Comparison of ENCODE assay signal across 1 cellular context in the genomic region with DNA sequence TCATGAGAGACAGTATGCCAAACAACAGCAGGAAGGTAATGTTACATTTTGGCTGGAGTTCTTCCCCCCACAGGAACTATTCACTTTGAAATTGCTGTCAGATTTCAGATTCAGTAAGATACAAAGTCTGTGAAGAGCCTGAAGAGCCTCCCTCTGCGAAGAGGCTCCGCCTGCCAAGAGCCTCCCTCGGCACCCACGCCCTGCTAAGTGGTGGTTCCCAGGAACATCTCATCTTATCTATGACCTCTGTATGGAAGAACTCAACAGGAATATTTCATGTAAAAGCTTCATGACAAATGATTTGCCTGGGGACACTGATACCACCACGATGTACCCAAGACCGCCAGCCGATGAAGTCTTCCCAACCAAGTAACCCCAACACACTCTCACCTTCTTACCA.
A peak's percentile ranks its signal among the peaks of the same experiment; 100 is the strongest.
TF ChIP-seq lines count a peak whose summit lies in the region.

No MANE protein-coding gene starts in this region.

TF ChIP-seq in K562, 482 proteins besides CTCF, POLR2A, EP300 and RAD21:
- TF ChIP-seq RCOR1 (IDR thresholded peaks at IDR 0.05; ENCODE audit: borderline replicate concordance in 1 of 2, low read depth in 2 of 2, low read length in 2 of 2) (0 out of 4 replicates have a peak, but pooled peaks of 1 of the 2 experiments have one; percentile 33), RAD51 (IDR thresholded peaks at IDR 0.05; ENCODE audit: borderline replicate concordance, low read depth) (no peak), EGR1 (conservative IDR thresholded peaks at IDR 0.05) (peak; percentile 58), TEAD4 (IDR thresholded peaks at IDR 0.05; ENCODE audit: low read length) (peak; percentile 28; the same call in 1 of the 2 replicates), TEAD4 (CRISPR knock-in tag; IDR thresholded peaks at IDR 0.05; ENCODE audit: borderline replicate concordance) (no peak), CBFA2T3 (IDR thresholded peaks at IDR 0.05) (peak; percentile 48), THRAP3 (IDR thresholded peaks at IDR 0.05; ENCODE audit: borderline replicate concordance) (no peak), ARID1B (IDR thresholded peaks at IDR 0.05) (peak; percentile 44), ZFPM2 (CRISPR knock-in tag; IDR thresholded peaks at IDR 0.05) (no peak), SMC3 (conservative IDR thresholded peaks at IDR 0.05; ENCODE audit: insufficient read depth, low read depth, low read length) (no peak), BRF1 (IDR thresholded peaks at IDR 0.05; ENCODE audit: borderline replicate concordance, extremely low read depth, insufficient read length) (no peak), ZBTB7A (IDR thresholded peaks at IDR 0.05; ENCODE audit: borderline replicate concordance, control insufficient read depth, low read depth, low read length) (no peak), PHB2 (IDR thresholded peaks at IDR 0.05; ENCODE audit: low read depth) (no peak), ZNF134 (CRISPR knock-in tag; conservative IDR thresholded peaks at IDR 0.05) (0 out of 2 replicates have a peak, but pooled peaks have one; percentile 58), CBX8 (IDR thresholded peaks at IDR 0.05; ENCODE audit: borderline replicate concordance, extremely low read depth, low read depth, low read length, poor library complexity, severe bottlenecking) (no peak), ZNF830 (CRISPR knock-in tag; IDR thresholded peaks at IDR 0.05) (no peak), ZNF140 (CRISPR knock-in tag; IDR thresholded peaks at IDR 0.05) (no peak), CREB1 (IDR thresholded peaks at IDR 0.05) (no peak), CREB1 (CRISPR knock-in tag; IDR thresholded peaks at IDR 0.05) (no peak), CBX1 (IDR thresholded peaks at IDR 0.05; ENCODE audit: low read depth) (no peak), DPF2 (IDR thresholded peaks at IDR 0.05) (peak; percentile 38; the same call in 1 of the 2 replicates), POLR2H (tag; IDR thresholded peaks at IDR 0.05; ENCODE audit: low read depth) (no peak), POLR2AphosphoS5 (IDR thresholded peaks at IDR 0.05; ENCODE audit: control insufficient read depth, insufficient read depth, low read depth, low read length) (peak; percentile 15; the same call in 1 of the 2 replicates), ETS2 (tag; IDR thresholded peaks at IDR 0.05; ENCODE audit: borderline replicate concordance, poor library complexity, severe bottlenecking) (no peak), HDAC6 (IDR thresholded peaks at IDR 0.05; ENCODE audit: low read depth, low read length) (no peak), CCNT2 (IDR thresholded peaks at IDR 0.05; ENCODE audit: borderline replicate concordance, extremely low read depth, insufficient read length, low read depth, low read length) (peak; percentile 18), SMAD1 (IDR thresholded peaks at IDR 0.05; ENCODE audit: low read depth, low read length, partially characterized antibody) (no peak), CEBPB (tag; IDR thresholded peaks at IDR 0.05) (no peak), ZFP1 (CRISPR knock-in tag; IDR thresholded peaks at IDR 0.05) (no peak), CXXC5 (CRISPR knock-in tag; IDR thresholded peaks at IDR 0.05) (peak; percentile 24; the same call in 1 of the 2 replicates), MEIS2 (IDR thresholded peaks at IDR 0.05; ENCODE audit: partially characterized antibody) (peak; percentile 72)
- TF ChIP-seq, protein P1, sequence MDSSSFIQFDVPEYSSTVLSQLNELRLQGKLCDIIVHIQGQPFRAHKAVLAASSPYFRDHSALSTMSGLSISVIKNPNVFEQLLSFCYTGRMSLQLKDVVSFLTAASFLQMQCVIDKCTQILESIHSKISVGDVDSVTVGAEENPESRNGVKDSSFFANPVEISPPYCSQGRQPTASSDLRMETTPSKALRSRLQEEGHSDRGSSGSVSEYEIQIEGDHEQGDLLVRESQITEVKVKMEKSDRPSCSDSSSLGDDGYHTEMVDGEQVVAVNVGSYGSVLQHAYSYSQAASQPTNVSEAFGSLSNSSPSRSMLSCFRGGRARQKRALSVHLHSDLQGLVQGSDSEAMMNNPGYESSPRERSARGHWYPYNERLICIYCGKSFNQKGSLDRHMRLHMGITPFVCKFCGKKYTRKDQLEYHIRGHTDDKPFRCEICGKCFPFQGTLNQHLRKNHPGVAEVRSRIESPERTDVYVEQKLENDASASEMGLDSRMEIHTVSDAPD (CRISPR knock-in tag; IDR thresholded peaks at IDR 0.05): no peak
- TF ChIP-seq, protein P2, sequence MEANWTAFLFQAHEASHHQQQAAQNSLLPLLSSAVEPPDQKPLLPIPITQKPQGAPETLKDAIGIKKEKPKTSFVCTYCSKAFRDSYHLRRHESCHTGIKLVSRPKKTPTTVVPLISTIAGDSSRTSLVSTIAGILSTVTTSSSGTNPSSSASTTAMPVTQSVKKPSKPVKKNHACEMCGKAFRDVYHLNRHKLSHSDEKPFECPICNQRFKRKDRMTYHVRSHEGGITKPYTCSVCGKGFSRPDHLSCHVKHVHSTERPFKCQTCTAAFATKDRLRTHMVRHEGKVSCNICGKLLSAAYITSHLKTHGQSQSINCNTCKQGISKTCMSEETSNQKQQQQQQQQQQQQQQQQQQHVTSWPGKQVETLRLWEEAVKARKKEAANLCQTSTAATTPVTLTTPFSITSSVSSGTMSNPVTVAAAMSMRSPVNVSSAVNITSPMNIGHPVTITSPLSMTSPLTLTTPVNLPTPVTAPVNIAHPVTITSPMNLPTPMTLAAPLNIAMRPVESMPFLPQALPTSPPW (CRISPR knock-in tag; IDR thresholded peaks at IDR 0.05): 0 out of 2 replicates have a peak, but pooled peaks have one; percentile 15
- TF ChIP-seq, protein P3, sequence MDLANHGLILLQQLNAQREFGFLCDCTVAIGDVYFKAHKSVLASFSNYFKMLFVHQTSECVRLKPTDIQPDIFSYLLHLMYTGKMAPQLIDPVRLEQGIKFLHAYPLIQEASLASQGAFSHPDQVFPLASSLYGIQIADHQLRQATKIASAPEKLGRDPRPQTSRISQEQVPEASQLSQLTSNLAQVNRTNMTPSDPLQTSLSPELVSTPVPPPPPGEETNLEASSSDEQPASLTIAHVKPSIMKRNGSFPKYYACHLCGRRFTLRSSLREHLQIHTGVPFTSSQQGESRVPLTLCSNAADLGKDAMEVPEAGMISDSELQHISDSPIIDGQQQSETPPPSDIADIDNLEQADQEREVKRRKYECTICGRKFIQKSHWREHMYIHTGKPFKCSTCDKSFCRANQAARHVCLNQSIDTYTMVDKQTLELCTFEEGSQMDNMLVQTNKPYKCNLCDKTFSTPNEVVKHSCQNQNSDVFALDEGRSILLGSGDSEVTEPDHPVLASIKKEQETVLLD (IDR thresholded peaks at IDR 0.05): no peak
- TF ChIP-seq, protein P4, sequence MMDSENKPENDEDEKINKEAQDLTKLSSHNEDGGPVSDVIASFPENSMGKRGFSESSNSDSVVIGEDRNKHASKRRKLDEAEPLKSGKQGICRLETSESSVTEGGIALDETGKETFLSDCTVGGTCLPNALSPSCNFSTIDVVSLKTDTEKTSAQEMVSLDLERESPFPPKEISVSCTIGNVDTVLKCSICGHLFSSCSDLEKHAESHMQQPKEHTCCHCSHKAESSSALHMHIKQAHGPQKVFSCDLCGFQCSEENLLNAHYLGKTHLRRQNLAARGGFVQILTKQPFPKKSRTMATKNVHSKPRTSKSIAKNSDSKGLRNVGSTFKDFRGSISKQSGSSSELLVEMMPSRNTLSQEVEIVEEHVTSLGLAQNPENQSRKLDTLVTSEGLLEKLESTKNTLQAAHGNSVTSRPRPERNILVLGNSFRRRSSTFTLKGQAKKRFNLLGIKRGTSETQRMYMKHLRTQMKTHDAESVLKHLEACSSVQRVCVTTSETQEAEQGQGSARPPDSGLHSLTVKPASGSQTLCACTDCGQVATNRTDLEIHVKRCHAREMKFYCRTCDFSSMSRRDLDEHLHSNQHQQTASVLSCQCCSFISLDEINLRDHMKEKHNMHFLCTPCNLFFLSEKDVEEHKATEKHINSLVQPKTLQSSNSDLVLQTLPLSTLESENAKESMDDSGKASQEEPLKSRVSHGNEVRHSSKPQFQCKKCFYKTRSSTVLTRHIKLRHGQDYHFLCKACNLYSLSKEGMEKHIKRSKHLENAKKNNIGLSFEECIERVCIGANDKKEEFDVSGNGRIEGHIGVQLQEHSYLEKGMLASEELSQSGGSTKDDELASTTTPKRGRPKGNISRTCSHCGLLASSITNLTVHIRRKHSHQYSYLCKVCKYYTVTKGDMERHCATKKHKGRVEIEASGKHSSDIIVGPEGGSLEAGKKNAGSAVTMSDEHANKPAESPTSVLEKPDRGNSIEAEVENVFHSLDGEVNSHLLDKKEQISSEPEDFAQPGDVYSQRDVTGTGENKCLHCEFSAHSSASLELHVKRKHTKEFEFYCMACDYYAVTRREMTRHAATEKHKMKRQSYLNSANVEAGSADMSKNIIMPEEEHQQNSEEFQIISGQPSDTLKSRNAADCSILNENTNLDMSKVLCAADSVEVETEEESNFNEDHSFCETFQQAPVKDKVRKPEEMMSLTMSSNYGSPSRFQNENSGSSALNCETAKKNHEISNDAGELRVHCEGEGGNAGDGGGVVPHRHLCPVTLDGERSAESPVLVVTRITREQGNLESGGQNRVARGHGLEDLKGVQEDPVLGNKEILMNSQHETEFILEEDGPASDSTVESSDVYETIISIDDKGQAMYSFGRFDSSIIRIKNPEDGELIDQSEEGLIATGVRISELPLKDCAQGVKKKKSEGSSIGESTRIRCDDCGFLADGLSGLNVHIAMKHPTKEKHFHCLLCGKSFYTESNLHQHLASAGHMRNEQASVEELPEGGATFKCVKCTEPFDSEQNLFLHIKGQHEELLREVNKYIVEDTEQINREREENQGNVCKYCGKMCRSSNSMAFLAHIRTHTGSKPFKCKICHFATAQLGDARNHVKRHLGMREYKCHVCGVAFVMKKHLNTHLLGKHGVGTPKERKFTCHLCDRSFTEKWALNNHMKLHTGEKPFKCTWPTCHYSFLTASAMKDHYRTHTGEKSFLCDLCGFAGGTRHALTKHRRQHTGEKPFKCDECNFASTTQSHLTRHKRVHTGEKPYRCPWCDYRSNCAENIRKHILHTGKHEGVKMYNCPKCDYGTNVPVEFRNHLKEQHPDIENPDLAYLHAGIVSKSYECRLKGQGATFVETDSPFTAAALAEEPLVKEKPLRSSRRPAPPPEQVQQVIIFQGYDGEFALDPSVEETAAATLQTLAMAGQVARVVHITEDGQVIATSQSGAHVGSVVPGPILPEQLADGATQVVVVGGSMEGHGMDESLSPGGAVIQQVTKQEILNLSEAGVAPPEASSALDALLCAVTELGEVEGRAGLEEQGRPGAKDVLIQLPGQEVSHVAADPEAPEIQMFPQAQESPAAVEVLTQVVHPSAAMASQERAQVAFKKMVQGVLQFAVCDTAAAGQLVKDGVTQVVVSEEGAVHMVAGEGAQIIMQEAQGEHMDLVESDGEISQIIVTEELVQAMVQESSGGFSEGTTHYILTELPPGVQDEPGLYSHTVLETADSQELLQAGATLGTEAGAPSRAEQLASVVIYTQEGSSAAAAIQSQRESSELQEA (IDR thresholded peaks at IDR 0.05; ENCODE audit: low read depth): no peak
- TF ChIP-seq, protein P5, sequence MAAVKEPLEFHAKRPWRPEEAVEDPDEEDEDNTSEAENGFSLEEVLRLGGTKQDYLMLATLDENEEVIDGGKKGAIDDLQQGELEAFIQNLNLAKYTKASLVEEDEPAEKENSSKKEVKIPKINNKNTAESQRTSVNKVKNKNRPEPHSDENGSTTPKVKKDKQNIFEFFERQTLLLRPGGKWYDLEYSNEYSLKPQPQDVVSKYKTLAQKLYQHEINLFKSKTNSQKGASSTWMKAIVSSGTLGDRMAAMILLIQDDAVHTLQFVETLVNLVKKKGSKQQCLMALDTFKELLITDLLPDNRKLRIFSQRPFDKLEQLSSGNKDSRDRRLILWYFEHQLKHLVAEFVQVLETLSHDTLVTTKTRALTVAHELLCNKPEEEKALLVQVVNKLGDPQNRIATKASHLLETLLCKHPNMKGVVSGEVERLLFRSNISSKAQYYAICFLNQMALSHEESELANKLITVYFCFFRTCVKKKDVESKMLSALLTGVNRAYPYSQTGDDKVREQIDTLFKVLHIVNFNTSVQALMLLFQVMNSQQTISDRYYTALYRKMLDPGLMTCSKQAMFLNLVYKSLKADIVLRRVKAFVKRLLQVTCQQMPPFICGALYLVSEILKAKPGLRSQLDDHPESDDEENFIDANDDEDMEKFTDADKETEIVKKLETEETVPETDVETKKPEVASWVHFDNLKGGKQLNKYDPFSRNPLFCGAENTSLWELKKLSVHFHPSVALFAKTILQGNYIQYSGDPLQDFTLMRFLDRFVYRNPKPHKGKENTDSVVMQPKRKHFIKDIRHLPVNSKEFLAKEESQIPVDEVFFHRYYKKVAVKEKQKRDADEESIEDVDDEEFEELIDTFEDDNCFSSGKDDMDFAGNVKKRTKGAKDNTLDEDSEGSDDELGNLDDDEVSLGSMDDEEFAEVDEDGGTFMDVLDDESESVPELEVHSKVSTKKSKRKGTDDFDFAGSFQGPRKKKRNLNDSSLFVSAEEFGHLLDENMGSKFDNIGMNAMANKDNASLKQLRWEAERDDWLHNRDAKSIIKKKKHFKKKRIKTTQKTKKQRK (IDR thresholded peaks at IDR 0.05; ENCODE audit: borderline replicate concordance, low read depth, low read length): no peak
